ENCODE assay signal across 15 cellular contexts in genomic region chr1:163290025-163290610, GRCh38. TPM values are rescaled to one million over a fixed set of nuclear protein-coding genes. Genes with fewer than 3 reads are reported as not detected.
A peak's percentile ranks its signal among the peaks of the same experiment; 100 is the strongest.
DNase-seq lines count a peak whose midpoint lies in the region; TF ChIP-seq lines count a peak whose summit lies in the region.
"Had no signal": no experiment of that assay in that cellular context is flagged by ENCODE, and none has a peak within 500 bp of the region (broad histone marks: within the 10 kb centered on the region; RNA-seq: fewer than 3 reads in every experiment).

No MANE protein-coding gene starts in this region.

- intact Hi-C loops in esophagus muscularis mucosa (cut with DNase I) = no loop called here

- no peak overlapping the region for H2AFZ ChIP-seq in Karpas-422 (ENCODE audit: low read length)

- H3K79me2 ChIP-seq in Karpas-422 (ENCODE audit: low read length) = peaks cover 2% of the 10 kb centered on the region; the same call in 1 of the 2 replicates

- peaks cover 49% of the 10 kb centered on the region for H3K4me1 ChIP-seq in Karpas-422 (ENCODE audit: low read length)
- peaks cover 0 to 8% (median 5%) of the 10 kb centered on the region in 4 donors for H3K4me1 ChIP-seq in esophagus muscularis mucosa

- 76% methylated on average over 6 of the region's 6 CpGs for WGBS in esophagus muscularis mucosa

- H3K36me3 ChIP-seq in Karpas-422 (ENCODE audit: insufficient read depth, low read length) = peaks cover 20% of the 10 kb centered on the region; the same call in 1 of the 2 replicates
- no peaks in the 10 kb centered on the region for H3K36me3 ChIP-seq in esophagus muscularis mucosa
- H3K36me3 ChIP-seq: MG63 had no signal

- no peaks in the 10 kb centered on the region for H4K20me1 ChIP-seq in Karpas-422 (ENCODE audit: insufficient read depth, low read depth, low read length)

- no peaks in the 10 kb centered on the region for H3K9me2 ChIP-seq in Karpas-422 (replicated peaks; ENCODE audit: insufficient read depth, low read length)

- DNase-seq in AG08395 (ENCODE audit: low spot score) (peak; percentile 6), Karpas-422 (no peak), NCI-H748 treated with DMSO at 0.1 percent for 48 hours (lab: John Stamatoyannopoulos, UW) (peak; percentile 93), fibroblast of peridontal ligament (ENCODE audit: extremely low read depth) (peak; percentile 77), germinal center (ENCODE audit: low spot score) (no peak), esophagus muscularis mucosa (ENCODE audit: extremely low spot score) (no peak), inferior parietal cortex (ENCODE audit: extremely low spot score) (no peak)
- no peak for DNase-seq in stimulated activated CD8-positive, alpha-beta memory T cell treated with anti-CD3 and anti-CD28 coated beads, Interleukin-4, amount 100 ng/mL, for 48 hours
- DNase-seq: activated CD4-positive, alpha-beta memory T cell treated with anti-CD3 and anti-CD28 coated beads, Interleukin-2, amount 10 ng/mL, durations not matched to agents 7 days and 5 days; DND-41; MG63; NCI-H526 treated with DMSO at 0.1 percent for 48 hours; posterior cingulate gyrus; stimulated activated CD4-positive, alpha-beta T cell treated with anti-CD3 and anti-CD28 coated beads, Interleukin-12 subunit alpha, Interleukin-12 subunit beta, amount 100 ng/mL, for 4 hours; T-helper 2 cell had no signal

- H3K9me3 ChIP-seq in Karpas-422 (ENCODE audit: low read length) (no peaks in the 10 kb centered on the region), esophagus muscularis mucosa (no peaks in the 10 kb centered on the region)
- H3K9me3 ChIP-seq: MG63 had no signal

- no peak for TF ChIP-seq CTCF in esophagus muscularis mucosa (IDR thresholded peaks at IDR 0.05)

- no peak overlapping the region for H3K9ac ChIP-seq in Karpas-422 (ENCODE audit: low read length)

- H3K4me3 ChIP-seq in Karpas-422 (ENCODE audit: low read length) (no peak overlapping the region), esophagus muscularis mucosa (no peak overlapping the region)
- H3K4me3 ChIP-seq: MG63 had no signal

- H3K27me3 ChIP-seq in Karpas-422 (ENCODE audit: low read length) (no peaks in the 10 kb centered on the region), esophagus muscularis mucosa (no peaks in the 10 kb centered on the region)
- H3K27me3 ChIP-seq: MG63 had no signal

- peak overlapping the region; percentile 52 for H3K4me2 ChIP-seq in Karpas-422 (ENCODE audit: low read depth, low read length, poor library complexity, severe bottlenecking)

- no peak for TF ChIP-seq POLR2A in esophagus muscularis mucosa (IDR thresholded peaks at IDR 0.05; ENCODE audit: low read depth)

- no peak for TF ChIP-seq EP300 in esophagus muscularis mucosa (IDR thresholded peaks at IDR 0.05)

- H3K27ac ChIP-seq in Karpas-422 (ENCODE audit: low read length) (peak overlapping the region; percentile 89), esophagus muscularis mucosa (replicated peaks in 1 of 4) (no peak overlapping the region)

RNA-seq across cellular contexts. Expression of gene NUF2, which starts 31.6 kb away (rescaled TPM):
- total RNA-seq in Karpas-422 (2014; rRNA removed; shearing (Covaris generic); ENCODE audit: low replicate concordance) = 44.6 and 91.7 TPM in 2 replicates
- total RNA-seq in esophagus muscularis mucosa = under 1 TPM in 1 of 4 donors, not detected in 3; 0.52 TPM

Comparison
In these comparisons a context has a peak if more than half of its experiments do, and no peak if none do; other contexts are left out.
1. DNase-seq: peak in AG08395 (single experiment), NCI-H748 treated with DMSO at 0.1 percent for 48 hours (single experiment) and fibroblast of peridontal ligament (single experiment); none in Karpas-422 (single experiment), germinal center (single experiment), esophagus muscularis mucosa (single experiment), inferior parietal cortex (single experiment) and stimulated activated CD8-positive, alpha-beta memory T cell treated with anti-CD3 and anti-CD28 coated beads, Interleukin-4, amount 100 ng/mL, for 48 hours (single experiment).
2. RNA of gene NUF2, which starts 31.6 kb away (total RNA-seq): 44.6 to 91.7 TPM in Karpas-422; 0.52 TPM in esophagus muscularis mucosa; every median in the first group is over 10 times any median in the second.